ENCODE assay signal across 1 cellular context in the genomic region with DNA sequence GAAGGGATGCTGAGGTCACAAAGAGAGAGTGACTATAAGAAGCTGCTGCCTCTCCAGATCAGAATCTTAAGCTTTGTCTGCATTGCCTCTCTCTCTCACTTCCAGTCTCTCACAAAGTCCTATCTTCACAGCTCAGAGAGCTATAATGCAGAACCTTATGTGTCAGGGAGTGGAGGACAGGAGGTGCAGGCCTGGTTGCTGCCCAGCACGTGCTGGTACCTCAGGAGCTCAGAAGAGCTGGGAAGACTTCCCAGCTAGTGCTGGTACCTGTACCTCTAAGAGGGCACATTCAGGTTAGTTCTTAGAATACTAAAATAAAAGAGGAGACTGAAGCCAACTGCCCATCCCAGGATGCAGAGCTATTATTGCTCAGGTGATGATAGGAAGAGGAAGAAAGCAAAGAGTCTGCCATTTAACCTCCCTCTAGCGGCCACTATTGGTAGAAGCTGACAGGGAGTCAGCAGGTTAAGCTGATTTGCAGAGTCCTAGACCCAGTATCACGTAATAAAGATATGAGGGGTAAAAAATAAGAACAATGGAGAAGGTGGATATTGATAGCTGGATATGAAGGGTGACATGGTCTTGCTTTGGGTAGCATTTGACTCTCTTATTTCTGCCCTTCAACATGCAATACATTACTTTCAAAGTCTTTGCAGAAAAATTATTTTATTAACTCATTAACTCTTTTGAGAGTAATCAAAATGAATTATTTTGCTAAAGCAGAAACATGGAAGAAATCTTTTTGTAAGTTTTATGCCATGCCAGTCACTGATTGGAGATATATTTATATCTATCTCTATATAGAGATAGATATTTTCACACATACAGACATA.
A peak's percentile ranks its signal among the peaks of the same experiment; 100 is the strongest.
TF ChIP-seq lines count a peak whose summit lies in the region.

No MANE protein-coding gene starts in this region.

TF ChIP-seq in A549, 52 proteins besides CTCF, POLR2A, EP300 and RAD21 (continued from another document):
- TF ChIP-seq SMC3 (IDR thresholded peaks at IDR 0.05), result peak; percentile 64; the same call in 2 of the 3 replicates
- TF ChIP-seq RARB (CRISPR knock-in tag; IDR thresholded peaks at IDR 0.05), result no peak
